ENCODE assay signal across 10 cellular contexts in genomic region chr5:74643160-74643562, GRCh38. TPM values are rescaled to one million over a fixed set of nuclear protein-coding genes. Genes with fewer than 3 reads are reported as not detected.
DNase-seq lines count a peak whose midpoint lies in the region; ATAC-seq and TF ChIP-seq lines count a peak whose summit lies in the region.
"Had no signal": no experiment of that assay in that cellular context is flagged by ENCODE, and none has a peak within 500 bp of the region (broad histone marks: within the 10 kb centered on the region; RNA-seq: fewer than 3 reads in every experiment).

No MANE protein-coding gene starts in this region.

- intact Hi-C loops in natural killer cell (cut with micrococcal nuclease): loop anchor here (5.0 to 10.0 kb wide), 3 partner anchors 316 to 948 kb away; no protein-coding TSS in a partner anchor

- no peak for ATAC-seq in natural killer cell

- H3K27ac Mint-ChIP-seq in osteocyte (ENCODE audit: unreplicated experiment) (peak overlapping the region; percentile 13), natural killer cell (no peak overlapping the region)
- H3K27ac Mint-ChIP-seq: activated T-helper 1 cell treated with anti-CD3 and anti-CD28 coated beads, Interleukin-12 subunit alpha, Interleukin-12 subunit beta, Interleukin-2, Interleukin-4 antibody, amounts not matched to agents 30 ng/mL and 10 ng/mL and 1 ng/mL, durations not matched to agents 14 hours and 24 hours and 36 hours had no signal

- H3K9me3 Mint-ChIP-seq in osteocyte (ENCODE audit: unreplicated experiment): no peaks in the 10 kb centered on the region
- H3K9me3 Mint-ChIP-seq in natural killer cell: no peaks in the 10 kb centered on the region
- H3K9me3 Mint-ChIP-seq: activated T-helper 1 cell treated with anti-CD3 and anti-CD28 coated beads, Interleukin-12 subunit alpha, Interleukin-12 subunit beta, Interleukin-2, Interleukin-4 antibody, amounts not matched to agents 30 ng/mL and 10 ng/mL and 1 ng/mL, durations not matched to agents 14 hours and 24 hours and 36 hours had no signal

- H3K36me3 Mint-ChIP-seq in osteocyte (ENCODE audit: unreplicated experiment): no peaks in the 10 kb centered on the region
- H3K36me3 Mint-ChIP-seq in natural killer cell: no peaks in the 10 kb centered on the region

- peaks cover 41% of the 10 kb centered on the region for H3K4me1 Mint-ChIP-seq in osteocyte (ENCODE audit: unreplicated experiment)
- peaks cover 32 to 42% of the 10 kb centered on the region in 2 donors for H3K4me1 Mint-ChIP-seq in natural killer cell

- H3K4me3 Mint-ChIP-seq in osteocyte (ENCODE audit: unreplicated experiment) (no peak overlapping the region), natural killer cell (no peak overlapping the region)
- H3K4me3 Mint-ChIP-seq: activated T-helper 1 cell treated with anti-CD3 and anti-CD28 coated beads, Interleukin-12 subunit alpha, Interleukin-12 subunit beta, Interleukin-2, Interleukin-4 antibody, amounts not matched to agents 30 ng/mL and 10 ng/mL and 1 ng/mL, durations not matched to agents 14 hours and 24 hours and 36 hours had no signal

- no peak overlapping the region for H3K4me3 ChIP-seq in epithelial cell of proximal tubule (ENCODE audit: low read depth, low read length)

- H3K27me3 Mint-ChIP-seq in osteocyte (ENCODE audit: unreplicated experiment) (no peaks in the 10 kb centered on the region), natural killer cell (ENCODE audit: low read depth in 2 of 2) (no peaks in the 10 kb centered on the region)

- DNase-seq in GF-D8 (lab: John Stamatoyannopoulos, UW): peak; percentile 50
- peak; percentile 95 for DNase-seq in RKO (ENCODE audit: low spot score)
- peak; percentile 88 for DNase-seq in epithelial cell of proximal tubule (ENCODE audit: low read depth)
- no peak for DNase-seq in osteocyte (ENCODE audit: extremely low spot score, unreplicated experiment)
- DNase-seq in NCI-H1105 treated with DMSO at 0.1 percent for 48 hours (lab: John Stamatoyannopoulos, UW): no peak
- DNase-seq in mesenteric fat pad (ENCODE audit: low spot score): no peak
- DNase-seq in GM20000 (ENCODE audit: low spot score): no peak
- DNase-seq in natural killer cell: no peak
- DNase-seq: RPMI8226 had no signal

- TF ChIP-seq CTCF in epithelial cell of proximal tubule (conservative IDR thresholded peaks at IDR 0.05; ENCODE audit: low read depth, low read length) (no peak), osteocyte (IDR thresholded peaks at IDR 0.05) (no peak), GM20000 (IDR thresholded peaks at IDR 0.05; ENCODE audit: extremely low read depth, missing control alignments) (no peak), natural killer cell (IDR thresholded peaks at IDR 0.05) (no peak)

RNA-seq across cellular contexts. Expression of gene ENC1, which starts 2.6 kb away (rescaled TPM):
- total RNA-seq in epithelial cell of proximal tubule (65.8 and 90.5 TPM in 2 replicates), osteocyte (12.9 and 13.8 TPM in 2 replicates), mesenteric fat pad (11.9 TPM), natural killer cell (100 to 1,000 TPM in 1 of 3 donors, 10 to 100 TPM in 2; 89.6 to 133 (median 99.3) TPM)

RNA-seq across cellular contexts. Expression of gene HEXB, which starts 41.9 kb away (rescaled TPM):
- total RNA-seq in epithelial cell of proximal tubule (94.2 and 119 TPM in 2 replicates), osteocyte (153 and 175 TPM in 2 replicates), mesenteric fat pad (168 TPM), natural killer cell (10 to 100 TPM; 55.3 to 61.4 (median 55.5) TPM)

Comparison
In these comparisons a context has a peak if more than half of its experiments do, and no peak if none do; other contexts are left out.
1. DNase-seq: peak in GF-D8 (single experiment), RKO (single experiment) and epithelial cell of proximal tubule (single experiment); none in osteocyte (single experiment), NCI-H1105 treated with DMSO at 0.1 percent for 48 hours (single experiment), mesenteric fat pad (single experiment), GM20000 (single experiment) and natural killer cell (single experiment).